ENCODE assay signal across 8 cellular contexts in the genomic region with DNA sequence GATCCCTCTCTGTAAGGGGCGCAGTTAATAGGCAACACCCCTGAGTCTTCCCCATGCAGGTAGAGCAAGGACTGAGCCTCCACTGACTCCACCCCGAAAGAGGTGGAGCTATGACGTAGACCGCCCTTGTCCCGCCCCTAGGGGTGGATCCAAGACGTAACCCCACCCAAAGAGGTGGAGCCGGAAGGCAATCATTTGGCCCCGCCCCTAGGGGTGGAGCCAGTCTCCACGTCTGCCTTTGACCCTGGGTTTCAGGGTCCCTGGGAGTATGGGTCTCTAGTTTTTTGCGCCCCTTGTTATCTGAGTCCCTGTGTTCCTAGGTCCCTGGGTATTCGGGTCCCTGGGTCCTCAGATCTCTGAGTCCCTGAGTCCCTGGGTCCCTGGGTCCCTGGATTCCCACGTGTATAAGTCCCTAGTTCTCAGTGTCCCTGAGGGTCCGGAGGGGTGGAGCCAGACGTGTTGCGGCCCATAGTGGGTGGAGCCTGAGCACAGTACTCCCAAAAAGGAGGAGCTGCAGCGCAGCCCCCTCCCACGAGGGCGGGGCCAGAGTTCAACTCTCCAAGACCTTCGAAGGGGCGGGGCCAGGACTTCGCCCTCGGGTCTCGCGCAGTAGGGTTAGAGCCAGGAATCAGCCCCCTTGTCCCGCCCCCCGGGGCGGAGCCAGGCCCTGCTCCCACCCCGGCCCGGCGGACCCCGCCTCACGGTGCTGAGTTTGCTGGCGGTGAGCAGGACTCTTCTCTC. TPM values are rescaled to one million over a fixed set of nuclear protein-coding genes. Genes with fewer than 3 reads are reported as not detected.
A peak's percentile ranks its signal among the peaks of the same experiment; 100 is the strongest.
DNase-seq lines count a peak whose midpoint lies in the region; ATAC-seq, FAIRE-seq and TF ChIP-seq lines count a peak whose summit lies in the region.

No MANE protein-coding gene starts in this region.

- no peak for TF ChIP-seq CTCF in psoas muscle (IDR thresholded peaks at IDR 0.05)

- 5 to 9% (median 6%) methylated on average over 29 to 33 of the region's 33 CpGs for WGBS in psoas muscle, 3 donors

- peak overlapping the region; percentile 70 for H3K4me3 ChIP-seq in H7 (ENCODE audit: insufficient read depth, low read depth, low read length)
- peak overlapping the region; percentile 76 for H3K4me3 ChIP-seq in SK-N-MC
- no peak overlapping the region for H3K4me3 ChIP-seq in adipocyte (ENCODE audit: low read length)
- peak overlapping the region; percentile 33 for H3K4me3 ChIP-seq in psoas muscle

- intact Hi-C loops in left ventricle myocardium superior (cut with micrococcal nuclease): no loop called here
- intact Hi-C loops in psoas muscle (cut with DNase I): no loop called here

- peak; percentile 42 for ATAC-seq in left ventricle myocardium superior
- ATAC-seq in psoas muscle: peak; percentile 83 to 97 (median 89)
- no peak for ATAC-seq in GM21390 (IDR thresholded peaks at IDR 0.05; ENCODE audit: unreplicated experiment)

- H3K36me3 ChIP-seq in H7 (replicated peaks; ENCODE audit: control insufficient read depth, insufficient read depth, low read length) (no peaks in the 10 kb centered on the region), SK-N-MC (ENCODE audit: insufficient read depth, low read length) (no peaks in the 10 kb centered on the region), adipocyte (ENCODE audit: control insufficient read depth, insufficient read depth, low read length, severe bottlenecking) (no peaks in the 10 kb centered on the region), psoas muscle (ENCODE audit: insufficient read depth in 1 of 2, low read depth in 1 of 2) (no peaks in the 10 kb centered on the region)

- TF ChIP-seq POLR2A in H54 (IDR thresholded peaks at IDR 0.05; ENCODE audit: low read depth, low read length): no peak

- H3K9me3 ChIP-seq in SK-N-MC (ENCODE audit: low read depth, low read length) (no peaks in the 10 kb centered on the region), adipocyte (ENCODE audit: control insufficient read depth, low read length) (no peaks in the 10 kb centered on the region), psoas muscle (no peaks in the 10 kb centered on the region)

- no peak overlapping the region; the same call in 1 of the 2 replicates for H3K27ac ChIP-seq in SK-N-MC
- no peak overlapping the region for H3K27ac ChIP-seq in psoas muscle

- H3K27me3 ChIP-seq in H7 (ENCODE audit: control insufficient read depth, insufficient read depth, low read length) (peaks cover 22% of the 10 kb centered on the region), adipocyte (replicated peaks; ENCODE audit: control insufficient read depth, insufficient read depth, low read length) (peaks cover 24% of the 10 kb centered on the region), psoas muscle (ENCODE audit: insufficient read depth in 3 of 3, low read length in 2 of 3) (peaks cover 0 to 46% (median 16%) of the 10 kb centered on the region in 3 donors)

- no peaks in the 10 kb centered on the region for H3K4me1 ChIP-seq in adipocyte (ENCODE audit: control insufficient read depth, insufficient read depth, low read length)
- H3K4me1 ChIP-seq in psoas muscle: no peaks in the 10 kb centered on the region

- FAIRE-seq in H54 (lab: Jason Lieb, UNC): no peak

- no peak overlapping the region for H3K9ac ChIP-seq in SK-N-MC (ENCODE audit: insufficient read length)
- H3K9ac ChIP-seq in adipocyte (ENCODE audit: low read length): no peak overlapping the region

- DNase-seq in H7: peak; percentile 100
- peak; percentile 93 for DNase-seq in SK-N-MC (ENCODE audit: low read depth, low spot score)
- peak; percentile 52 for DNase-seq in adipocyte (ENCODE audit: low read depth)
- peak; percentile 50 for DNase-seq in left ventricle myocardium superior
- peak; percentile 65 to 71 for DNase-seq in psoas muscle
- DNase-seq in cerebellar nuclear complex (lab: John Stamatoyannopoulos, UW): no peak
- DNase-seq in H54 (ENCODE audit: insufficient read length, low spot score): no peak

RNA-seq across cellular contexts. Expression of a gene that starts 5.3 kb away (rescaled TPM):
- total RNA-seq in H7 (2014; rRNA removed; shearing (Covaris generic)): 0.59 and 1.1 TPM in 2 replicates
- total RNA-seq in left ventricle myocardium superior (0.87 TPM), psoas muscle (under 1 TPM; 0.26 to 0.93 (median 0.81) TPM)
- polyA plus RNA-seq in psoas muscle: under 1 TPM; 0.17 to 0.27 (median 0.21) TPM

RNA-seq across cellular contexts. Expression of a gene that starts 12.3 kb away (rescaled TPM):
- 4.9 and 5.5 TPM in 2 replicates for total RNA-seq in H7 (2014; rRNA removed; shearing (Covaris generic))
- not detected for total RNA-seq in left ventricle myocardium superior
- not detected for total RNA-seq in psoas muscle
- under 1 TPM in 2 of 3 donors, not detected in 1; 0.23 to 0.38 TPM for polyA plus RNA-seq in psoas muscle

RNA-seq across cellular contexts. Expression of a gene that starts 16.7 kb away (rescaled TPM):
- 25.9 and 31.6 TPM in 2 replicates for total RNA-seq in H7 (2014; rRNA removed; shearing (Covaris generic))
- total RNA-seq in left ventricle myocardium superior (110 TPM), psoas muscle (10 to 100 TPM; 40.6 to 91.8 (median 67.1) TPM)
- 10 to 100 TPM; 15.0 to 49.4 (median 49.0) TPM for polyA plus RNA-seq in psoas muscle

RNA-seq across cellular contexts. Expression of a gene that starts 25.8 kb away (rescaled TPM):
- total RNA-seq in H7 (2014; rRNA removed; shearing (Covaris generic)): 1.4 and 2.9 TPM in 2 replicates
- 2.8 TPM for total RNA-seq in left ventricle myocardium superior
- 1 to 10 TPM; 2.7 to 6.4 (median 4.6) TPM for total RNA-seq in psoas muscle
- 1 to 10 TPM in 2 of 3 donors, under 1 TPM in 1; 0.44 to 1.4 (median 1.0) TPM for polyA plus RNA-seq in psoas muscle

RNA-seq across cellular contexts. Expression of a gene that starts 42.8 kb away (rescaled TPM):
- 0.11 and 1.2 TPM in 2 replicates for total RNA-seq in H7 (2014; rRNA removed; shearing (Covaris generic))
- total RNA-seq in left ventricle myocardium superior: 0.25 TPM
- total RNA-seq in psoas muscle: under 1 TPM in 3 of 4 donors, not detected in 1; 0.15 to 0.60 (median 0.50) TPM
- polyA plus RNA-seq in psoas muscle: under 1 TPM; 0.07 to 0.45 (median 0.43) TPM

Comparison
In these comparisons a context has a peak if more than half of its experiments do, and no peak if none do; other contexts are left out.
1. DNase-seq: peak in H7 (single experiment), SK-N-MC (single experiment), adipocyte (single experiment), left ventricle myocardium superior (single experiment) and psoas muscle (2 of 2); none in cerebellar nuclear complex (0 of 2) and H54 (single experiment).